In genomic region chr2:10709290-10709939, GRCh38 we compare ENCODE assay signal across 8 cellular contexts. TPM values are rescaled to one million over a fixed set of nuclear protein-coding genes. Genes with fewer than 3 reads are reported as not detected.
DNase-seq lines count a peak whose midpoint lies in the region; ATAC-seq and TF ChIP-seq lines count a peak whose summit lies in the region.

No MANE protein-coding gene starts in this region.

- H3K36me3 Mint-ChIP-seq in endothelial cell (ENCODE audit: low read depth, unreplicated experiment): no peaks in the 10 kb centered on the region

- peaks cover 5% of the 10 kb centered on the region for H3K27me3 Mint-ChIP-seq in endothelial cell (ENCODE audit: unreplicated experiment)

- H3K9me3 ChIP-seq in heart right ventricle (no peaks in the 10 kb centered on the region), right atrium auricular region (no peaks in the 10 kb centered on the region), upper lobe of right lung (no peaks in the 10 kb centered on the region)

- no peak overlapping the region for H3K4me3 Mint-ChIP-seq in endothelial cell (ENCODE audit: unreplicated experiment)

- intact Hi-C loops in heart right ventricle (cut with DNase I): no loop called here
- intact Hi-C loops in upper lobe of right lung (cut with DNase I): no loop called here

- WGBS in heart right ventricle, 2 donors: 20 to 23% methylated on average over 7 of the region's 7 CpGs

- no peak overlapping the region for H3K27ac Mint-ChIP-seq in endothelial cell (ENCODE audit: unreplicated experiment)

- TF ChIP-seq CTCF in heart right ventricle (IDR thresholded peaks at IDR 0.05): peak in 6 of 9 donors; percentile 21 to 45 (median 26)
- TF ChIP-seq CTCF in right atrium auricular region (IDR thresholded peaks at IDR 0.05): no peak
- TF ChIP-seq CTCF in endothelial cell (IDR thresholded peaks at IDR 0.05; ENCODE audit: unreplicated experiment): no peak
- TF ChIP-seq CTCF in upper lobe of right lung (IDR thresholded peaks at IDR 0.05): no peak

- H3K27ac ChIP-seq in heart right ventricle: no peak overlapping the region
- no peak overlapping the region for H3K27ac ChIP-seq in right atrium auricular region
- no peak overlapping the region for H3K27ac ChIP-seq in upper lobe of right lung

- H3K4me1 Mint-ChIP-seq in endothelial cell (ENCODE audit: unreplicated experiment): peaks cover 5% of the 10 kb centered on the region

- H3K4me1 ChIP-seq in heart right ventricle (peaks cover 0 to 4% (median 0%) of the 10 kb centered on the region in 9 donors), right atrium auricular region (no peaks in the 10 kb centered on the region), upper lobe of right lung (no peaks in the 10 kb centered on the region)

- no peaks in the 10 kb centered on the region for H3K9me3 Mint-ChIP-seq in endothelial cell (ENCODE audit: unreplicated experiment)

- H3K36me3 ChIP-seq in heart right ventricle (no peaks in the 10 kb centered on the region), right atrium auricular region (no peaks in the 10 kb centered on the region), upper lobe of right lung (no peaks in the 10 kb centered on the region)

- DNase-seq in heart right ventricle: no peak
- no peak for DNase-seq in right atrium auricular region (ENCODE audit: low spot score)
- DNase-seq in NCI-H510A (lab: John Stamatoyannopoulos, UW): peak; percentile 59
- peak; percentile 41 for DNase-seq in endothelial cell (ENCODE audit: low spot score)
- no peak for DNase-seq in upper lobe of right lung

- peaks cover 0 to 51% (median 16%) of the 10 kb centered on the region in 7 donors for H3K27me3 ChIP-seq in heart right ventricle
- H3K27me3 ChIP-seq in right atrium auricular region: no peaks in the 10 kb centered on the region
- peaks cover 4% of the 10 kb centered on the region for H3K27me3 ChIP-seq in upper lobe of right lung

- peak in 4 of 8 donors; percentile 30 to 54 (median 42) for ATAC-seq in heart right ventricle
- peak; percentile 44 for ATAC-seq in upper lobe of right lung
- ATAC-seq in GM21717 (IDR thresholded peaks at IDR 0.05; ENCODE audit: unreplicated experiment): no peak
- no peak for ATAC-seq in HG03342 (IDR thresholded peaks at IDR 0.05; ENCODE audit: unreplicated experiment)
- ATAC-seq in HG03025 (IDR thresholded peaks at IDR 0.05; ENCODE audit: low FRiP score, unreplicated experiment): no peak

- H3K4me3 ChIP-seq in heart right ventricle (no peak overlapping the region), right atrium auricular region (no peak overlapping the region), upper lobe of right lung (no peak overlapping the region)

RNA-seq across cellular contexts. Expression of gene ATP6V1C2, which starts 12.0 kb away (rescaled TPM):
- total RNA-seq in heart right ventricle (1 to 10 TPM in 3 of 10 donors, under 1 TPM in 7; 0.09 to 3.4 (median 0.64) TPM), right atrium auricular region (under 1 TPM; 0.12 to 0.44 TPM), endothelial cell (ENCODE audit: unreplicated experiment) (not detected), upper lobe of right lung (not detected)
- polyA plus RNA-seq in heart right ventricle: 1 to 10 TPM; 1.6 to 2.1 TPM

RNA-seq across cellular contexts. Expression of gene NOL10, which starts 19.6 kb away (rescaled TPM):
- total RNA-seq in heart right ventricle (10 to 100 TPM; 15.0 to 21.0 (median 19.2) TPM), right atrium auricular region (10 to 100 TPM; 15.3 to 17.3 TPM), endothelial cell (ENCODE audit: unreplicated experiment) (19.6 TPM), upper lobe of right lung (19.9 TPM)
- 10 to 100 TPM in 1 of 2 donors, 1 to 10 TPM in 1; 6.9 to 11.3 TPM for polyA plus RNA-seq in heart right ventricle

Comparison
In these comparisons a context has a peak if more than half of its experiments do, and no peak if none do; other contexts are left out.
1. CTCF ChIP-seq: peak in heart right ventricle (6 of 9); none in right atrium auricular region (0 of 2), endothelial cell (single experiment) and upper lobe of right lung (single experiment).
2. DNase-seq: peak in NCI-H510A (single experiment) and endothelial cell (single experiment); none in heart right ventricle (0 of 2), right atrium auricular region (single experiment) and upper lobe of right lung (single experiment).